Comparison of ENCODE assay signal across 26 cellular contexts in the genomic region with DNA sequence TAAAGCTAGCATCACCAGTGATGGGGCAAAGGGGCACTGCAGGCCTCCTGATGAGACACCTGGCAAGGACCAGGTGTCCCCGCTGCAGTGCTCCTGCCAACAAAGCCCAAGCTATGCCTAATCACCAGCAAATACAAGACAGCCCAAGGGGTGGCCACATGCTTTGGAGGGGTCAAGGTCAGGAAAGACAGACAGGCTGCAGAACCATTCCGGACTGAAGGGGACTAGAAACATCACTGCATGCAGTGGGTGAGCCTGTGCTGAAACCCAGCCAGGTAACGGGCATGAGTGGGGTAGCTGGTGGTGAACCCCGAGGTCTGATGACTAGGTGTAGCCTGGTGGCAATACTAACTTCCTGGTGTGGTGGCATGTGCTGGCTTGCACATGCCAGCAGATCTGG.
"Had no signal": no experiment of that assay in that cellular context is flagged by ENCODE, and none has a peak within 500 bp of the region (broad histone marks: within the 10 kb centered on the region; RNA-seq: fewer than 3 reads in every experiment).

No MANE protein-coding gene starts in this region.

- ATAC-seq: effector memory CD8-positive, alpha-beta T cell; heart right ventricle; left cardiac atrium; mucosa of descending colon; sciatic nerve had no signal

- FAIRE-seq: endometrium, islet of Langerhans, urothelium cell line had no signal

- H3K4me2 ChIP-seq: smooth muscle cell had no signal

- H3K27me3 ChIP-seq: esophagus muscularis mucosa, left lung, tibial nerve, upper lobe of left lung had no signal

- H3K4me3 ChIP-seq: esophagus muscularis mucosa, heart right ventricle, left lung, mucosa of descending colon, smooth muscle cell, thoracic aorta, tibial nerve, upper lobe of left lung had no signal

- H3K79me2 ChIP-seq: parathyroid adenoma had no signal

- DNase-seq: cortex of kidney; effector memory CD8-positive, alpha-beta T cell; foreskin melanocyte; glutamatergic neuron; heart right ventricle; hippocampal formation; left cardiac atrium; left lung; mesenchymal stem cell; mucosa of descending colon; naive B cell; stimulated activated CD4-positive, alpha-beta T cell treated with anti-CD3 and anti-CD28 coated beads, Interleukin-12 subunit alpha, Interleukin-12 subunit beta, amount 100 ng/mL, for 4 hours; stimulated activated CD4-positive, alpha-beta T cell treated with anti-CD3 and anti-CD28 coated beads, Interleukin-1b, Interleukin-23, amount 100 ng/mL, for 48 hours; stimulated activated CD4-positive, alpha-beta T cell treated with anti-CD3 and anti-CD28 coated beads, Interleukin-4, amount 100 ng/mL, for 1 hour; stimulated activated CD8-positive, alpha-beta memory T cell treated with anti-CD3 and anti-CD28 coated beads, Interleukin-4, amount 100 ng/mL, for 48 hours; stimulated activated naive CD4-positive, alpha-beta T cell treated with Interleukin-2 at 50 U/mL for 16 hours; upper lobe of left lung had no signal

- H3K9ac ChIP-seq: parathyroid adenoma had no signal

- H3K36me3 ChIP-seq: esophagus muscularis mucosa, heart right ventricle, left lung, thoracic aorta, tibial nerve, upper lobe of left lung had no signal

- H3K9me3 ChIP-seq: esophagus muscularis mucosa, heart right ventricle, left lung, mucosa of descending colon, thoracic aorta, tibial nerve, upper lobe of left lung had no signal

- H3K4me1 ChIP-seq: esophagus muscularis mucosa, heart right ventricle, left lung, parathyroid adenoma, tibial nerve, upper lobe of left lung had no signal

- H2AFZ ChIP-seq: parathyroid adenoma had no signal

- H3K27ac ChIP-seq: esophagus muscularis mucosa, heart right ventricle, left lung, parathyroid adenoma, thoracic aorta, tibial nerve, upper lobe of left lung had no signal
